1 cellular context compared by ENCODE assay signal in genomic region chr12:62466596-62467411, GRCh38.
TF ChIP-seq lines count a peak whose summit lies in the region.

A gene with protein sequence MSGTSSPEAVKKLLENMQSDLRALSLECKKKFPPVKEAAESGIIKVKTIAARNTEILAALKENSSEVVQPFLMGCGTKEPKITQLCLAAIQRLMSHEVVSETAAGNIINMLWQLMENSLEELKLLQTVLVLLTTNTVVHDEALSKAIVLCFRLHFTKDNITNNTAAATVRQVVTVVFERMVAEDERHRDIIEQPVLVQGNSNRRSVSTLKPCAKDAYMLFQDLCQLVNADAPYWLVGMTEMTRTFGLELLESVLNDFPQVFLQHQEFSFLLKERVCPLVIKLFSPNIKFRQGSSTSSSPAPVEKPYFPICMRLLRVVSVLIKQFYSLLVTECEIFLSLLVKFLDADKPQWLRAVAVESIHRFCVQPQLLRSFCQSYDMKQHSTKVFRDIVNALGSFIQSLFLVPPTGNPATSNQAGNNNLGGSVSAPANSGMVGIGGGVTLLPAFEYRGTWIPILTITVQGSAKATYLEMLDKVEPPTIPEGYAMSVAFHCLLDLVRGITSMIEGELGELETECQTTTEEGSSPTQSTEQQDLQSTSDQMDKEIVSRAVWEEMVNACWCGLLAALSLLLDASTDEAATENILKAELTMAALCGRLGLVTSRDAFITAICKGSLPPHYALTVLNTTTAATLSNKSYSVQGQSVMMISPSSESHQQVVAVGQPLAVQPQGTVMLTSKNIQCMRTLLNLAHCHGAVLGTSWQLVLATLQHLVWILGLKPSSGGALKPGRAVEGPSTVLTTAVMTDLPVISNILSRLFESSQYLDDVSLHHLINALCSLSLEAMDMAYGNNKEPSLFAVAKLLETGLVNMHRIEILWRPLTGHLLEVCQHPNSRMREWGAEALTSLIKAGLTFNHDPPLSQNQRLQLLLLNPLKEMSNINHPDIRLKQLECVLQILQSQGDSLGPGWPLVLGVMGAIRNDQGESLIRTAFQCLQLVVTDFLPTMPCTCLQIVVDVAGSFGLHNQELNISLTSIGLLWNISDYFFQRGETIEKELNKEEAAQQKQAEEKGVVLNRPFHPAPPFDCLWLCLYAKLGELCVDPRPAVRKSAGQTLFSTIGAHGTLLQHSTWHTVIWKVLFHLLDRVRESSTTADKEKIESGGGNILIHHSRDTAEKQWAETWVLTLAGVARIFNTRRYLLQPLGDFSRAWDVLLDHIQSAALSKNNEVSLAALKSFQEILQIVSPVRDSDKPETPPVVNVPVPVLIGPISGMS (N-terminal part only) (plus strand): TSS chr12:62466826. CDS start chr12:62467208, 382 bp downstream.

TF ChIP-seq in K562, 482 proteins besides CTCF, POLR2A, EP300 and RAD21 (continued from another document and continues in another):
- TF ChIP-seq, protein P1, sequence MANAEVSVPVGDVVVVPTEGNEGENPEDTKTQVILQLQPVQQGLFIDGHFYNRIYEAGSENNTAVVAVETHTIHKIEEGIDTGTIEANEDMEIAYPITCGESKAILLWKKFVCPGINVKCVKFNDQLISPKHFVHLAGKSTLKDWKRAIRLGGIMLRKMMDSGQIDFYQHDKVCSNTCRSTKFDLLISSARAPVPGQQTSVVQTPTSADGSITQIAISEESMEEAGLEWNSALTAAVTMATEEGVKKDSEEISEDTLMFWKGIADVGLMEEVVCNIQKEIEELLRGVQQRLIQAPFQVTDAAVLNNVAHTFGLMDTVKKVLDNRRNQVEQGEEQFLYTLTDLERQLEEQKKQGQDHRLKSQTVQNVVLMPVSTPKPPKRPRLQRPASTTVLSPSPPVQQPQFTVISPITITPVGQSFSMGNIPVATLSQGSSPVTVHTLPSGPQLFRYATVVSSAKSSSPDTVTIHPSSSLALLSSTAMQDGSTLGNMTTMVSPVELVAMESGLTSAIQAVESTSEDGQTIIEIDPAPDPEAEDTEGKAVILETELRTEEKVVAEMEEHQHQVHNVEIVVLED (CRISPR knock-in tag; IDR thresholded peaks at IDR 0.05): peak; percentile 65
- 0 out of 2 replicates have a peak, but pooled peaks have one; percentile 90 for TF ChIP-seq NR1H2 (CRISPR knock-in tag; IDR thresholded peaks at IDR 0.05)
- TF ChIP-seq NCOR1 (IDR thresholded peaks at IDR 0.05): no peak
- TF ChIP-seq TAF9B (IDR thresholded peaks at IDR 0.05; ENCODE audit: partially characterized antibody): peak; percentile 88
- no peak for TF ChIP-seq GTF2E2 (tag; IDR thresholded peaks at IDR 0.05)
- TF ChIP-seq DIDO1 (tag; IDR thresholded peaks at IDR 0.05; ENCODE audit: low read depth): no peak
- TF ChIP-seq ZBTB7A (IDR thresholded peaks at IDR 0.05; ENCODE audit: borderline replicate concordance, control insufficient read depth, low read depth, low read length): peak; percentile 78; the same call in 1 of the 2 replicates
- TF ChIP-seq RB1 (IDR thresholded peaks at IDR 0.05; ENCODE audit: low read depth): no peak; the same call in none of the 2 replicates
- TF ChIP-seq NFYB (IDR thresholded peaks at IDR 0.05; ENCODE audit: extremely low read depth, insufficient read length): peak; percentile 2
- TF ChIP-seq NONO (IDR thresholded peaks at IDR 0.05; ENCODE audit: low read depth in 2 of 2, low read length in 1 of 2): peak in 1 of 2 experiments; percentile 83; a peak in 1 of 4 replicates
- TF ChIP-seq CHD4 (IDR thresholded peaks at IDR 0.05; ENCODE audit: insufficient read depth, insufficient replicate concordance, low read depth, low read length, poor library complexity, severe bottlenecking): no peak
- TF ChIP-seq RBM34 (IDR thresholded peaks at IDR 0.05; ENCODE audit: borderline replicate concordance, insufficient read depth, low read length): no peak
- TF ChIP-seq KDM4B (IDR thresholded peaks at IDR 0.05; ENCODE audit: borderline replicate concordance in 2 of 2, low read depth in 1 of 2): no peak
- TF ChIP-seq ATF7 (IDR thresholded peaks at IDR 0.05): peak; percentile 83
- no peak for TF ChIP-seq ZC3H8 (IDR thresholded peaks at IDR 0.05)
- no peak for TF ChIP-seq ZNF79 (CRISPR knock-in tag; IDR thresholded peaks at IDR 0.05; ENCODE audit: low read depth)
- TF ChIP-seq, protein P2, sequence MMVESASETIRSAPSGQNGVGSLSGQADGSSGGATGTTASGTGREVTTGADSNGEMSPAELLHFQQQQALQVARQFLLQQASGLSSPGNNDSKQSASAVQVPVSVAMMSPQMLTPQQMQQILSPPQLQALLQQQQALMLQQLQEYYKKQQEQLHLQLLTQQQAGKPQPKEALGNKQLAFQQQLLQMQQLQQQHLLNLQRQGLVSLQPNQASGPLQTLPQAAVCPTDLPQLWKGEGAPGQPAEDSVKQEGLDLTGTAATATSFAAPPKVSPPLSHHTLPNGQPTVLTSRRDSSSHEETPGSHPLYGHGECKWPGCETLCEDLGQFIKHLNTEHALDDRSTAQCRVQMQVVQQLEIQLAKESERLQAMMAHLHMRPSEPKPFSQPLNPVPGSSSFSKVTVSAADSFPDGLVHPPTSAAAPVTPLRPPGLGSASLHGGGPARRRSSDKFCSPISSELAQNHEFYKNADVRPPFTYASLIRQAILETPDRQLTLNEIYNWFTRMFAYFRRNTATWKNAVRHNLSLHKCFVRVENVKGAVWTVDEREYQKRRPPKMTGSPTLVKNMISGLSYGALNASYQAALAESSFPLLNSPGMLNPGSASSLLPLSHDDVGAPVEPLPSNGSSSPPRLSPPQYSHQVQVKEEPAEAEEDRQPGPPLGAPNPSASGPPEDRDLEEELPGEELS (CRISPR knock-in tag; IDR thresholded peaks at IDR 0.05; ENCODE audit: borderline replicate concordance): no peak; the same call in 1 of the 2 replicates
- peak; percentile 54 for TF ChIP-seq SAP30 (IDR thresholded peaks at IDR 0.05; ENCODE audit: borderline replicate concordance, insufficient read depth, low read depth, low read length, poor library complexity, severe bottlenecking)
- TF ChIP-seq SPI1 (IDR thresholded peaks at IDR 0.05; ENCODE audit: borderline replicate concordance, low read depth, low read length): no peak
- TF ChIP-seq MCM7 (IDR thresholded peaks at IDR 0.05): no peak
- no peak for TF ChIP-seq FOXA1 (IDR thresholded peaks at IDR 0.05; ENCODE audit: borderline replicate concordance)
- TF ChIP-seq TAL1 (IDR thresholded peaks at IDR 0.05): no peak
- peak; percentile 85; the same call in 1 of the 2 replicates for TF ChIP-seq ELF4 (CRISPR knock-in tag; IDR thresholded peaks at IDR 0.05)
- 0 out of 2 replicates have a peak, but pooled peaks have one; percentile 37 for TF ChIP-seq GATAD2B (IDR thresholded peaks at IDR 0.05; ENCODE audit: borderline replicate concordance)
- no peak for TF ChIP-seq ZNF699 (CRISPR knock-in tag; IDR thresholded peaks at IDR 0.05; ENCODE audit: insufficient replicate concordance)
- TF ChIP-seq, protein P3, sequence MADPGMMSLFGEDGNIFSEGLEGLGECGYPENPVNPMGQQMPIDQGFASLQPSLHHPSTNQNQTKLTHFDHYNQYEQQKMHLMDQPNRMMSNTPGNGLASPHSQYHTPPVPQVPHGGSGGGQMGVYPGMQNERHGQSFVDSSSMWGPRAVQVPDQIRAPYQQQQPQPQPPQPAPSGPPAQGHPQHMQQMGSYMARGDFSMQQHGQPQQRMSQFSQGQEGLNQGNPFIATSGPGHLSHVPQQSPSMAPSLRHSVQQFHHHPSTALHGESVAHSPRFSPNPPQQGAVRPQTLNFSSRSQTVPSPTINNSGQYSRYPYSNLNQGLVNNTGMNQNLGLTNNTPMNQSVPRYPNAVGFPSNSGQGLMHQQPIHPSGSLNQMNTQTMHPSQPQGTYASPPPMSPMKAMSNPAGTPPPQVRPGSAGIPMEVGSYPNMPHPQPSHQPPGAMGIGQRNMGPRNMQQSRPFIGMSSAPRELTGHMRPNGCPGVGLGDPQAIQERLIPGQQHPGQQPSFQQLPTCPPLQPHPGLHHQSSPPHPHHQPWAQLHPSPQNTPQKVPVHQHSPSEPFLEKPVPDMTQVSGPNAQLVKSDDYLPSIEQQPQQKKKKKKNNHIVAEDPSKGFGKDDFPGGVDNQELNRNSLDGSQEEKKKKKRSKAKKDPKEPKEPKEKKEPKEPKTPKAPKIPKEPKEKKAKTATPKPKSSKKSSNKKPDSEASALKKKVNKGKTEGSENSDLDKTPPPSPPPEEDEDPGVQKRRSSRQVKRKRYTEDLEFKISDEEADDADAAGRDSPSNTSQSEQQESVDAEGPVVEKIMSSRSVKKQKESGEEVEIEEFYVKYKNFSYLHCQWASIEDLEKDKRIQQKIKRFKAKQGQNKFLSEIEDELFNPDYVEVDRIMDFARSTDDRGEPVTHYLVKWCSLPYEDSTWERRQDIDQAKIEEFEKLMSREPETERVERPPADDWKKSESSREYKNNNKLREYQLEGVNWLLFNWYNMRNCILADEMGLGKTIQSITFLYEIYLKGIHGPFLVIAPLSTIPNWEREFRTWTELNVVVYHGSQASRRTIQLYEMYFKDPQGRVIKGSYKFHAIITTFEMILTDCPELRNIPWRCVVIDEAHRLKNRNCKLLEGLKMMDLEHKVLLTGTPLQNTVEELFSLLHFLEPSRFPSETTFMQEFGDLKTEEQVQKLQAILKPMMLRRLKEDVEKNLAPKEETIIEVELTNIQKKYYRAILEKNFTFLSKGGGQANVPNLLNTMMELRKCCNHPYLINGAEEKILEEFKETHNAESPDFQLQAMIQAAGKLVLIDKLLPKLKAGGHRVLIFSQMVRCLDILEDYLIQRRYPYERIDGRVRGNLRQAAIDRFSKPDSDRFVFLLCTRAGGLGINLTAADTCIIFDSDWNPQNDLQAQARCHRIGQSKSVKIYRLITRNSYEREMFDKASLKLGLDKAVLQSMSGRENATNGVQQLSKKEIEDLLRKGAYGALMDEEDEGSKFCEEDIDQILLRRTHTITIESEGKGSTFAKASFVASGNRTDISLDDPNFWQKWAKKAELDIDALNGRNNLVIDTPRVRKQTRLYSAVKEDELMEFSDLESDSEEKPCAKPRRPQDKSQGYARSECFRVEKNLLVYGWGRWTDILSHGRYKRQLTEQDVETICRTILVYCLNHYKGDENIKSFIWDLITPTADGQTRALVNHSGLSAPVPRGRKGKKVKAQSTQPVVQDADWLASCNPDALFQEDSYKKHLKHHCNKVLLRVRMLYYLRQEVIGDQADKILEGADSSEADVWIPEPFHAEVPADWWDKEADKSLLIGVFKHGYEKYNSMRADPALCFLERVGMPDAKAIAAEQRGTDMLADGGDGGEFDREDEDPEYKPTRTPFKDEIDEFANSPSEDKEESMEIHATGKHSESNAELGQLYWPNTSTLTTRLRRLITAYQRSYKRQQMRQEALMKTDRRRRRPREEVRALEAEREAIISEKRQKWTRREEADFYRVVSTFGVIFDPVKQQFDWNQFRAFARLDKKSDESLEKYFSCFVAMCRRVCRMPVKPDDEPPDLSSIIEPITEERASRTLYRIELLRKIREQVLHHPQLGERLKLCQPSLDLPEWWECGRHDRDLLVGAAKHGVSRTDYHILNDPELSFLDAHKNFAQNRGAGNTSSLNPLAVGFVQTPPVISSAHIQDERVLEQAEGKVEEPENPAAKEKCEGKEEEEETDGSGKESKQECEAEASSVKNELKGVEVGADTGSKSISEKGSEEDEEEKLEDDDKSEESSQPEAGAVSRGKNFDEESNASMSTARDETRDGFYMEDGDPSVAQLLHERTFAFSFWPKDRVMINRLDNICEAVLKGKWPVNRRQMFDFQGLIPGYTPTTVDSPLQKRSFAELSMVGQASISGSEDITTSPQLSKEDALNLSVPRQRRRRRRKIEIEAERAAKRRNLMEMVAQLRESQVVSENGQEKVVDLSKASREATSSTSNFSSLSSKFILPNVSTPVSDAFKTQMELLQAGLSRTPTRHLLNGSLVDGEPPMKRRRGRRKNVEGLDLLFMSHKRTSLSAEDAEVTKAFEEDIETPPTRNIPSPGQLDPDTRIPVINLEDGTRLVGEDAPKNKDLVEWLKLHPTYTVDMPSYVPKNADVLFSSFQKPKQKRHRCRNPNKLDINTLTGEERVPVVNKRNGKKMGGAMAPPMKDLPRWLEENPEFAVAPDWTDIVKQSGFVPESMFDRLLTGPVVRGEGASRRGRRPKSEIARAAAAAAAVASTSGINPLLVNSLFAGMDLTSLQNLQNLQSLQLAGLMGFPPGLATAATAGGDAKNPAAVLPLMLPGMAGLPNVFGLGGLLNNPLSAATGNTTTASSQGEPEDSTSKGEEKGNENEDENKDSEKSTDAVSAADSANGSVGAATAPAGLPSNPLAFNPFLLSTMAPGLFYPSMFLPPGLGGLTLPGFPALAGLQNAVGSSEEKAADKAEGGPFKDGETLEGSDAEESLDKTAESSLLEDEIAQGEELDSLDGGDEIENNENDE (IDR thresholded peaks at IDR 0.05; ENCODE audit: low read depth, low read length): no peak
- peak; percentile 40; the same call in 1 of the 2 replicates for TF ChIP-seq E2F1 (CRISPR knock-in tag; IDR thresholded peaks at IDR 0.05)
- peak; percentile 73 for TF ChIP-seq ZNF143 (CRISPR knock-in tag; IDR thresholded peaks at IDR 0.05)
- peak; percentile 95 for TF ChIP-seq PCBP1 (IDR thresholded peaks at IDR 0.05; ENCODE audit: low read depth, low read length, poor library complexity, severe bottlenecking)
- TF ChIP-seq RBM22 (IDR thresholded peaks at IDR 0.05; ENCODE audit: low read depth, low read length, poor library complexity, severe bottlenecking): no peak
- TF ChIP-seq MXI1 (IDR thresholded peaks at IDR 0.05; ENCODE audit: low read depth, low read length): peak; percentile 64; the same call in 1 of the 2 replicates
- TF ChIP-seq CEBPG (CRISPR knock-in tag; IDR thresholded peaks at IDR 0.05): 0 out of 2 replicates have a peak, but pooled peaks have one; percentile 25
- TF ChIP-seq CEBPG (tag; conservative IDR thresholded peaks at IDR 0.05 in 1 of 2, IDR thresholded peaks at IDR 0.05 in 1 of 2): no peak
- no peak for TF ChIP-seq MCM3 (IDR thresholded peaks at IDR 0.05)
- TF ChIP-seq NCOA4 (IDR thresholded peaks at IDR 0.05; ENCODE audit: partially characterized antibody): no peak
- TF ChIP-seq ATF6 (CRISPR knock-in tag; IDR thresholded peaks at IDR 0.05): 0 out of 2 replicates have a peak, but pooled peaks have one; percentile 76
- no peak for TF ChIP-seq ZNF347 (CRISPR knock-in tag; IDR thresholded peaks at IDR 0.05; ENCODE audit: low read depth)
- TF ChIP-seq MYNN (IDR thresholded peaks at IDR 0.05): no peak
- no peak for TF ChIP-seq MYNN (CRISPR knock-in tag; IDR thresholded peaks at IDR 0.05)
